ENCODE assay signal across 13 cellular contexts in genomic region chr7:29751012-29751411, GRCh38. TPM values are rescaled to one million over a fixed set of nuclear protein-coding genes. Genes with fewer than 3 reads are reported as not detected.
"Had no signal": no experiment of that assay in that cellular context is flagged by ENCODE, and none has a peak within 500 bp of the region (broad histone marks: within the 10 kb centered on the region; RNA-seq: fewer than 3 reads in every experiment).

No MANE protein-coding gene starts in this region.

RNA-seq across cellular contexts. Expression of gene WIPF3, which starts 55.3 kb away (rescaled TPM):
- total RNA-seq: activated CD4-positive, alpha-beta memory T cell treated with anti-CD3 and anti-CD28 coated beads for 36 hours; activated CD4-positive, alpha-beta T cell treated with anti-CD3 and anti-CD28 coated beads for 36 hours; activated CD8-positive, alpha-beta memory T cell treated with anti-CD3 and anti-CD28 coated beads for 36 hours; activated CD8-positive, alpha-beta T cell treated with anti-CD3 and anti-CD28 coated beads for 36 hours; activated naive CD4-positive, alpha-beta T cell treated with anti-CD3 and anti-CD28 coated beads for 36 hours; activated naive CD4-positive, alpha-beta T cell treated with anti-CD3 and anti-CD28 coated beads, Interleukin-2, amount 50 U/mL, for 72 hours; activated naive CD8-positive, alpha-beta T cell treated with anti-CD3 and anti-CD28 coated beads for 36 hours; activated T-cell treated with anti-CD3 and anti-CD28 coated beads, Interleukin-2, amount 50 U/mL, for 4 hours; activated T-cell treated with anti-CD3 and anti-CD28 coated beads, Interleukin-2, amount 50 U/mL, for 72 hours; activated T-helper 1 cell treated with anti-CD3 and anti-CD28 coated beads, Interleukin-12 subunit alpha, Interleukin-12 subunit beta, Interleukin-2, Interleukin-4 antibody, amounts not matched to agents 30 ng/mL and 10 ng/mL and 1 ng/mL, durations not matched to agents 14 hours and 24 hours and 36 hours; activated T-helper 17 cell treated with anti-CD3 and anti-CD28 coated beads, Interleukin-2, amount 50 U/mL, for 72 hours; T-helper 1 cell treated with Interleukin-12 subunit alpha and Interleukin-12 subunit beta and Interleukin-4 antibody, amounts not matched to agents 30 ng/mL and 1 ng/mL, for 36 hours; T-helper 2 cell treated with Interferon-gamma antibody and Interleukin-4, amounts not matched to agents 100 ng/mL and 5 ng/mL, for 36 hours had no signal
